In genomic region chr14:90556050-90556477, GRCh38 we compare ENCODE assay signal across 13 cellular contexts.
DNase-seq lines count a peak whose midpoint lies in the region; ATAC-seq, FAIRE-seq and TF ChIP-seq lines count a peak whose summit lies in the region.
"Had no signal": no experiment of that assay in that cellular context is flagged by ENCODE, and none has a peak within 500 bp of the region (broad histone marks: within the 10 kb centered on the region; RNA-seq: fewer than 3 reads in every experiment).

No MANE protein-coding gene starts in this region.

- CTCF ChIA-PET in CD8-positive, alpha-beta memory T cell (lab: Charles Lee): no interaction called here

- peak overlapping the region; percentile 17 for H3K14ac ChIP-seq in neuronal stem cell (ENCODE audit: low read length)

- no peak for FAIRE-seq in H54 (lab: Jason Lieb, UNC)

- H2BK15ac ChIP-seq in neuronal stem cell (ENCODE audit: low read length): peak overlapping the region; percentile 82

- H3K9ac ChIP-seq in neuronal stem cell (ENCODE audit: low read depth, low read length, poor library complexity): peak overlapping the region; percentile 24

- no peak overlapping the region for H3K23ac ChIP-seq in neuronal stem cell (ENCODE audit: low read depth, low read length, poor library complexity)

- intact Hi-C loops in left ventricle myocardium superior (cut with micrococcal nuclease): no loop called here

- peak overlapping the region; percentile 49 for H2AFZ ChIP-seq in neuronal stem cell (ENCODE audit: low read length)

- peak overlapping the region; percentile 82 for H2BK12ac ChIP-seq in neuronal stem cell (ENCODE audit: low read length)

- no peaks in the 10 kb centered on the region for H3K9me3 ChIP-seq in CD8-positive, alpha-beta memory T cell (ENCODE audit: low read length)
- H3K9me3 ChIP-seq in neuronal stem cell (replicated peaks in 1 of 2; ENCODE audit: control insufficient read depth in 2 of 2, insufficient read depth in 1 of 2, low read depth in 1 of 2, low read length in 2 of 2): no peaks in the 10 kb centered on the region

- no CpG with 5 or more reads among the region's 15 CpGs for WGBS in neuronal stem cell (ENCODE audit: extremely low coverage in 2 of 2, insufficient read length in 2 of 2, insufficient replicate concordance in 1 of 2), 2 donors

- H3K9me3 Mint-ChIP-seq in CD8-positive, alpha-beta memory T cell: no peaks in the 10 kb centered on the region
- H3K9me3 Mint-ChIP-seq: activated naive CD8-positive, alpha-beta T cell treated with anti-CD3 and anti-CD28 coated beads, Interleukin-2, amount 10 ng/mL, durations not matched to agents 7 days and 5 days had no signal

- POLR2A ChIA-PET in CD8-positive, alpha-beta memory T cell (lab: Charles Lee): no interaction called here

- no peaks in the 10 kb centered on the region for H3K27me3 ChIP-seq in CD8-positive, alpha-beta memory T cell (ENCODE audit: insufficient read depth, low read length, poor library complexity, severe bottlenecking)
- H3K27me3 ChIP-seq in neuronal stem cell (ENCODE audit: control insufficient read depth in 3 of 3, insufficient read depth in 3 of 3, low read depth in 1 of 3, low read length in 3 of 3): no peaks in the 10 kb centered on the region

- H3K36me3 ChIP-seq in CD8-positive, alpha-beta memory T cell (ENCODE audit: insufficient read depth, low read length): no peaks in the 10 kb centered on the region
- H3K36me3 ChIP-seq in neuronal stem cell (replicated peaks in 1 of 2; ENCODE audit: control insufficient read depth in 2 of 2, insufficient read depth in 2 of 2, low read length in 2 of 2): no peaks in the 10 kb centered on the region

- peak overlapping the region; percentile 99 for H2AK5ac ChIP-seq in neuronal stem cell (ENCODE audit: low read depth, low read length)

- peak overlapping the region; percentile 17 for H3K4ac ChIP-seq in neuronal stem cell (ENCODE audit: low read length)

- H2BK5ac ChIP-seq in neuronal stem cell (ENCODE audit: low read length): peak overlapping the region; percentile 89

- no peak for DNase-seq in CD8-positive, alpha-beta memory T cell
- DNase-seq in left ventricle myocardium superior (peak; percentile 73), neuronal stem cell (ENCODE audit: low spot score) (peak; percentile 58), putamen (ENCODE audit: low spot score) (no peak), left lobe of liver (ENCODE audit: low spot score) (no peak), H54 (ENCODE audit: insufficient read length, low spot score) (no peak)
- DNase-seq: activated naive CD8-positive, alpha-beta T cell treated with anti-CD3 and anti-CD28 coated beads, Interleukin-2, amount 10 ng/mL, durations not matched to agents 7 days and 5 days; NCI-H1105 had no signal

- no peaks in the 10 kb centered on the region for H3K4me1 Mint-ChIP-seq in CD8-positive, alpha-beta memory T cell
- H3K4me1 Mint-ChIP-seq: activated naive CD8-positive, alpha-beta T cell treated with anti-CD3 and anti-CD28 coated beads, Interleukin-2, amount 10 ng/mL, durations not matched to agents 7 days and 5 days; B cell had no signal

- H3K4me1 ChIP-seq in CD8-positive, alpha-beta memory T cell (ENCODE audit: insufficient read depth, low read length): no peaks in the 10 kb centered on the region
- peaks cover 13 to 34% of the 10 kb centered on the region in 2 donors for H3K4me1 ChIP-seq in neuronal stem cell (ENCODE audit: control insufficient read depth in 2 of 2, insufficient read depth in 1 of 2, low read depth in 1 of 2, low read length in 2 of 2)

- peak overlapping the region; percentile 58 for H4K91ac ChIP-seq in neuronal stem cell (ENCODE audit: low read depth, low read length, poor library complexity)

- H3K36me3 Mint-ChIP-seq in CD8-positive, alpha-beta memory T cell: no peaks in the 10 kb centered on the region
- H3K36me3 Mint-ChIP-seq: activated naive CD8-positive, alpha-beta T cell treated with anti-CD3 and anti-CD28 coated beads, Interleukin-2, amount 10 ng/mL, durations not matched to agents 7 days and 5 days had no signal

- H4K8ac ChIP-seq in neuronal stem cell (ENCODE audit: low read depth, low read length): peak overlapping the region; percentile 98

- H3K79me1 ChIP-seq in neuronal stem cell (ENCODE audit: low read depth, low read length): no peaks in the 10 kb centered on the region

- peak overlapping the region; percentile 16 for H3K27ac ChIP-seq in CD8-positive, alpha-beta memory T cell (ENCODE audit: low read depth, low read length)
- peak overlapping the region; percentile 97 for H3K27ac ChIP-seq in angular gyrus (ENCODE audit: low read depth, low read length)
- H3K27ac ChIP-seq in neuronal stem cell (replicated peaks; ENCODE audit: low read length): no peak overlapping the region

- peak overlapping the region in 1 of 8 donors; percentile 68 for H3K27ac Mint-ChIP-seq in CD8-positive, alpha-beta memory T cell
- H3K27ac Mint-ChIP-seq: activated naive CD8-positive, alpha-beta T cell treated with anti-CD3 and anti-CD28 coated beads, Interleukin-2, amount 10 ng/mL, durations not matched to agents 7 days and 5 days; B cell had no signal

- H3K4me3 ChIP-seq in CD8-positive, alpha-beta memory T cell (ENCODE audit: low read length): no peak overlapping the region
- H3K4me3 ChIP-seq in neuronal stem cell (ENCODE audit: low read length in 2 of 2): no peak overlapping the region

- peak overlapping the region; percentile 91 for H3K18ac ChIP-seq in neuronal stem cell (ENCODE audit: low read length)

- TF ChIP-seq POLR2A in H54 (IDR thresholded peaks at IDR 0.05; ENCODE audit: low read depth, low read length): no peak

- H2BK120ac ChIP-seq in neuronal stem cell (ENCODE audit: low read depth, low read length): peak overlapping the region; percentile 56

- peak overlapping the region in 1 of 7 donors; percentile 28 for H3K4me3 Mint-ChIP-seq in CD8-positive, alpha-beta memory T cell
- H3K4me3 Mint-ChIP-seq: activated naive CD8-positive, alpha-beta T cell treated with anti-CD3 and anti-CD28 coated beads, Interleukin-2, amount 10 ng/mL, durations not matched to agents 7 days and 5 days; B cell had no signal

- ATAC-seq in left ventricle myocardium superior: peak; percentile 73
- no peak for ATAC-seq in GM18858 (IDR thresholded peaks at IDR 0.05; ENCODE audit: unreplicated experiment)
- no peak for ATAC-seq in left lobe of liver
- ATAC-seq: activated CD4-positive, CD25-positive, alpha-beta regulatory T cell treated with anti-CD3 and anti-CD28 coated beads, Interleukin-2, amount 50 U/mL, for 24 hours; Panc1 had no signal

- peaks cover 3 to 6% of the 10 kb centered on the region in 2 donors for H3K27me3 Mint-ChIP-seq in CD8-positive, alpha-beta memory T cell
- H3K27me3 Mint-ChIP-seq: activated naive CD8-positive, alpha-beta T cell treated with anti-CD3 and anti-CD28 coated beads, Interleukin-2, amount 10 ng/mL, durations not matched to agents 7 days and 5 days; B cell had no signal

- no peak overlapping the region for H3K4me2 ChIP-seq in neuronal stem cell (ENCODE audit: insufficient read depth, low read length, poor library complexity, severe bottlenecking)

Comparison
In these comparisons a context has a peak if more than half of its experiments do, and no peak if none do; other contexts are left out.
1. DNase-seq: peak in left ventricle myocardium superior (single experiment) and neuronal stem cell (single experiment); none in CD8-positive, alpha-beta memory T cell (0 of 5), putamen (single experiment), left lobe of liver (single experiment) and H54 (single experiment).